ENCODE assay signal across 8 cellular contexts in genomic region chr1:85464497-85465098, GRCh38. TPM values are rescaled to one million over a fixed set of nuclear protein-coding genes. Genes with fewer than 3 reads are reported as not detected.
A peak's percentile ranks its signal among the peaks of the same experiment; 100 is the strongest.
DNase-seq lines count a peak whose midpoint lies in the region; ATAC-seq and TF ChIP-seq lines count a peak whose summit lies in the region.

No MANE protein-coding gene starts in this region.

- no peaks in the 10 kb centered on the region for H3K36me3 ChIP-seq in liver (ENCODE audit: control insufficient read depth in 4 of 4, insufficient read depth in 3 of 4, low read depth in 1 of 4, low read length in 3 of 4)

- H3K27me3 ChIP-seq in dorsolateral prefrontal cortex (no peaks in the 10 kb centered on the region), liver (ENCODE audit: control insufficient read depth in 4 of 4, insufficient read depth in 4 of 4, low read length in 3 of 4) (no peaks in the 10 kb centered on the region)

- H3K27me3 Mint-ChIP-seq in T-cell = peaks cover 67 to 71% of the 10 kb centered on the region in 2 donors

- H3K36me3 Mint-ChIP-seq in T-cell = no peaks in the 10 kb centered on the region

- no peaks in the 10 kb centered on the region for H3K9me3 ChIP-seq in liver (ENCODE audit: control insufficient read depth in 4 of 4, low read length in 3 of 4)

- no peaks in the 10 kb centered on the region for H3K9me3 Mint-ChIP-seq in T-cell

- ATAC-seq in GM21576 (IDR thresholded peaks at IDR 0.05; ENCODE audit: unreplicated experiment) (peak; percentile 54), T-cell (replicated peaks in 1 of 4) (peak; percentile 34 to 62 (median 46))

- H3K27ac ChIP-seq in dorsolateral prefrontal cortex (peak overlapping the region in 52 of 59 donors; percentile 24 to 89 (median 78)), liver (ENCODE audit: low read depth in 1 of 2, low read length in 2 of 2) (peak overlapping the region; percentile 86 to 87)

- intact Hi-C loops in dorsolateral prefrontal cortex (cut with DNase I) = loop anchor here (2.0 to 10.0 kb wide), 4 partner anchors 112 to 240 kb away; partner anchors contain the start of genes BCL10 (in 1 of the 2) and ZNHIT6 (in 1 of the 2)

- H3K4me3 ChIP-seq in dorsolateral prefrontal cortex (peak overlapping the region; percentile 55 to 85 (median 72)), liver (ENCODE audit: low read depth in 1 of 3, low read length in 3 of 3) (peak overlapping the region; percentile 78 to 98 (median 86))

- TF ChIP-seq CTCF in dorsolateral prefrontal cortex (IDR thresholded peaks at IDR 0.05 in 54 of 56, conservative IDR thresholded peaks at IDR 0.05 in 2 of 56; ENCODE audit: low read depth in 1 of 56, partially characterized antibody in 56 of 56) = no peak
- no peak for TF ChIP-seq CTCF in liver (IDR thresholded peaks at IDR 0.05; ENCODE audit: low read depth, low read length, missing input control)

- H3K4me1 Mint-ChIP-seq in T-cell = peaks cover 6 to 12% (median 10%) of the 10 kb centered on the region in 3 donors

- DNase-seq in EL (peak; percentile 84), Kasumi-1 (lab: John Stamatoyannopoulos, UW) (peak; percentile 72 to 74), T-cell (peak in 11 of 34 experiments; percentile 0 to 11 (median 2)), dorsolateral prefrontal cortex (peak in 8 of 10 donors; percentile 14 to 76 (median 48)), NAMALWA (ENCODE audit: low spot score) (no peak)
- peak; percentile 4 to 10 for DNase-seq in stimulated activated CD4-positive, alpha-beta T cell treated with anti-CD3 and anti-CD28 coated beads, Interleukin-4, amount 100 ng/mL, for 48 hours (ENCODE audit: low read depth in 2 of 2)

- H3K4me3 Mint-ChIP-seq in T-cell = peak overlapping the region; percentile 32 to 79 (median 58)

- under 1% methylated on average over 72 of the region's 72 CpGs for WGBS in liver

- CTCF ChIA-PET in T-cell (lab: Charles Lee) = no interaction called here

- H3K4me1 ChIP-seq in liver (ENCODE audit: control insufficient read depth in 4 of 4, insufficient read depth in 4 of 4, low read length in 3 of 4) = peaks cover 5 to 42% (median 29%) of the 10 kb centered on the region in 4 donors

- POLR2A ChIA-PET in T-cell (lab: Charles Lee) = interaction anchor here in 1 of 2 donors (0.6 kb wide), 1 partner anchor 108 kb away, joined by 3 read pairs; no protein-coding TSS in a partner anchor

- H3K9ac ChIP-seq in liver (ENCODE audit: low read depth in 1 of 2, low read length in 2 of 2) = peak overlapping the region; percentile 56 to 93

- TF ChIP-seq RAD21 in liver (IDR thresholded peaks at IDR 0.05) = no peak

- H3K27ac Mint-ChIP-seq in T-cell = no peak overlapping the region

TF ChIP-seq in liver, 16 proteins besides CTCF, POLR2A, EP300 and RAD21:
- TF ChIP-seq FOXA1 (IDR thresholded peaks at IDR 0.05) (no peak), GABPA (IDR thresholded peaks at IDR 0.05 in 1 of 2, conservative IDR thresholded peaks at IDR 0.05 in 1 of 2) (no peak), YY1 (IDR thresholded peaks at IDR 0.05) (peak; percentile 45)
TF ChIP-seq in liver: peak in this region for 1.

RNA-seq across cellular contexts. Expression of gene DDAH1, which starts 0.4 kb away (rescaled TPM):
- total RNA-seq in T-cell (under 1 TPM in 3 of 5 donors, not detected in 2; 0.16 to 0.47 (median 0.32) TPM), dorsolateral prefrontal cortex (100 to 1,000 TPM in 116 of 120 experiments, 10 to 100 TPM in 4; 76.1 to 218 (median 142) TPM), liver (10 to 100 TPM; 29.7 to 33.7 TPM)
- polyA plus RNA-seq in liver = 10 to 100 TPM; 25.8 to 42.7 TPM

Comparison
In these comparisons a context has a peak if more than half of its experiments do, and no peak if none do; other contexts are left out.
1. RNA of gene DDAH1, which starts 0.4 kb away (total RNA-seq): 76.1 to 218 TPM in dorsolateral prefrontal cortex and 29.7 to 33.7 TPM in liver; 0.16 to 0.47 TPM in T-cell; every median in the first group is over 10 times any median in the second.